23 cellular contexts compared by ENCODE assay signal in the genomic region with DNA sequence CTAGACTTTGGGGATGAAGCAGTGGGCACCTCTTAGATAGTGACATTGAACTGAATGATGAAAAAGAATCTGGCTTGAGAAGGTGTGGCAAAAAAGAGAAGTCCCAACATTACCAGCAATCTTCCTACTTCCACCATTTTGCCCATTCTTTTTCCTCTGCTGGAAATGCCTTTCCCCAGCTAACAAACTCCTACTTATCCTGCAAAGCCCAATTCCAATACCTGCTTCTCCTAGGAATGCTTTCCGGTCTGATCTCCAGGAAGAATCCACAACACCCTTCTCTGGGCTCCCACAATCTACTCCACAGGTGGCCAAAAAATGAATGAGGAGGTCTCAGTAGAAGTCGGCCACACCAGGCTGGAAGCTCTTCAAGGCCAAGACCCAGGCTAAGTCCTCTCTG. TPM values are rescaled to one million over a fixed set of nuclear protein-coding genes. Genes with fewer than 3 reads are reported as not detected.
"Had no signal": no experiment of that assay in that cellular context is flagged by ENCODE, and none has a peak within 500 bp of the region (broad histone marks: within the 10 kb centered on the region; RNA-seq: fewer than 3 reads in every experiment).

No MANE protein-coding gene starts in this region.

- H3K4me3 Mint-ChIP-seq: activated CD4-positive, alpha-beta memory T cell treated with anti-CD3 and anti-CD28 coated beads, Interleukin-2, amount 10 ng/mL, durations not matched to agents 7 days and 5 days; activated CD4-positive, alpha-beta T cell treated with anti-CD3 and anti-CD28 coated beads, Interleukin-2, amount 10 ng/mL, durations not matched to agents 24 days and 14 days; stimulated activated naive CD8-positive, alpha-beta T cell treated with anti-CD3 and anti-CD28 coated beads, Interleukin-15, Interleukin-2, amounts not matched to agents 100 ng/mL and 50 ng/mL, for 24 hours had no signal

- H3K9me3 Mint-ChIP-seq: activated CD4-positive, alpha-beta memory T cell treated with anti-CD3 and anti-CD28 coated beads, Interleukin-2, amount 10 ng/mL, durations not matched to agents 7 days and 5 days; activated CD4-positive, alpha-beta T cell treated with anti-CD3 and anti-CD28 coated beads, Interleukin-2, amount 10 ng/mL, durations not matched to agents 24 days and 14 days; naive thymus-derived CD4-positive, alpha-beta T cell; stimulated activated naive CD8-positive, alpha-beta T cell treated with anti-CD3 and anti-CD28 coated beads, Interleukin-15, Interleukin-2, amounts not matched to agents 100 ng/mL and 50 ng/mL, for 24 hours had no signal

- H3K27ac ChIP-seq: ascending aorta, left lung, pancreas, tibial artery, VCaP had no signal

- H3K27me3 Mint-ChIP-seq: activated CD4-positive, alpha-beta memory T cell treated with anti-CD3 and anti-CD28 coated beads, Interleukin-2, amount 10 ng/mL, durations not matched to agents 7 days and 5 days; activated CD4-positive, alpha-beta T cell treated with anti-CD3 and anti-CD28 coated beads, Interleukin-2, amount 10 ng/mL, durations not matched to agents 24 days and 14 days; naive thymus-derived CD4-positive, alpha-beta T cell; stimulated activated naive CD8-positive, alpha-beta T cell treated with anti-CD3 and anti-CD28 coated beads, Interleukin-15, Interleukin-2, amounts not matched to agents 100 ng/mL and 50 ng/mL, for 24 hours had no signal

- H3K4me3 ChIP-seq: ascending aorta, left lung, lung, pancreas, tibial artery had no signal

- ATAC-seq: activated CD4-positive, CD25-positive, alpha-beta regulatory T cell treated with anti-CD3 and anti-CD28 coated beads, Interleukin-2, amount 50 U/mL, for 24 hours; esophagus mucosa; left lung; naive thymus-derived CD4-positive, alpha-beta T cell; pancreas; right cardiac atrium had no signal

- H3K27me3 ChIP-seq: ascending aorta, left lung, pancreas, tibial artery had no signal

- H3K27ac Mint-ChIP-seq: activated CD4-positive, alpha-beta memory T cell treated with anti-CD3 and anti-CD28 coated beads, Interleukin-2, amount 10 ng/mL, durations not matched to agents 7 days and 5 days; activated CD4-positive, alpha-beta T cell treated with anti-CD3 and anti-CD28 coated beads, Interleukin-2, amount 10 ng/mL, durations not matched to agents 24 days and 14 days; stimulated activated naive CD8-positive, alpha-beta T cell treated with anti-CD3 and anti-CD28 coated beads, Interleukin-15, Interleukin-2, amounts not matched to agents 100 ng/mL and 50 ng/mL, for 24 hours had no signal

- H3K9me3 ChIP-seq: ascending aorta, left lung, pancreas, tibial artery had no signal

- DNase-seq: activated CD4-positive, alpha-beta memory T cell treated with anti-CD3 and anti-CD28 coated beads, Interleukin-2, amount 10 ng/mL, durations not matched to agents 7 days and 5 days; central memory CD4-positive, alpha-beta T cell; effector memory CD4-positive, alpha-beta T cell; foreskin melanocyte; kidney glomerular epithelial cell; left lung; naive thymus-derived CD4-positive, alpha-beta T cell; pancreas; stimulated activated CD4-positive, alpha-beta T cell treated with anti-CD3 and anti-CD28 coated beads, Interleukin-12 subunit alpha, Interleukin-12 subunit beta, amount 100 ng/mL, for 4 hours; tibial artery had no signal

RNA-seq across cellular contexts. Expression of gene PSPN, which starts 15.8 kb away (rescaled TPM):
- total RNA-seq: ascending aorta had no signal

RNA-seq across cellular contexts. Expression of gene ACER1, which starts 26.5 kb away (rescaled TPM):
- total RNA-seq: ascending aorta, dermis microvascular lymphatic vessel endothelial cell, endothelial cell of umbilical vein, left lung, lung, mesenteric fat pad, pancreas, pulmonary artery endothelial cell, right cardiac atrium, urinary bladder had no signal
- polyA plus RNA-seq: pancreas, right cardiac atrium had no signal
